ENCODE assay signal across 20 cellular contexts in the genomic region with DNA sequence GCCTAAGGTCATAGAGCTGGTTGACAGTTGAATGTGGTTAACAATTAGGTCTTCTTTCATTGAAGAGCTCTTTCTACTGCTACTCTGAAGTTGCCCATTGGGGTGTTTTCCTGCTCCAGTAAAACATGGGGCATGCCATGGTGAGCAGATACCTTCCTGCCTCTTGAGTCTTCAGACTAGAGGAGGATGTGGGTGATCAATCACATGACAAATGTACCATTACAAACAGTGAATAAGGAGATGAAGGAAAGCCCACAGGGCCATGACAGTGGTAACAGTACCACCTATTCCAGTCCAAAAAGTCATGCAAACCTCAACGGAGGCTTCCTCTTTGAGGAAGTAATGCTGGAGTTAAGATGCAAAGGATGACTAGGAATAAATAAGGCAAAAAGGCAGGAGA.
DNase-seq lines count a peak whose midpoint lies in the region; ATAC-seq and TF ChIP-seq lines count a peak whose summit lies in the region.
"Had no signal": no experiment of that assay in that cellular context is flagged by ENCODE, and none has a peak within 500 bp of the region (broad histone marks: within the 10 kb centered on the region; RNA-seq: fewer than 3 reads in every experiment).

No MANE protein-coding gene starts in this region.

- no peak overlapping the region for H3K27ac ChIP-seq in CD8-positive, alpha-beta T cell (ENCODE audit: low read depth, low read length)
- peak overlapping the region; percentile 5 for H3K27ac ChIP-seq in naive thymus-derived CD4-positive, alpha-beta T cell (ENCODE audit: low read depth, low read length)

- H3K4me3 Mint-ChIP-seq in activated CD8-positive, alpha-beta T cell treated with anti-CD3 and anti-CD28 coated beads, Interleukin-2, amount 10 ng/mL, durations not matched to agents 7 days and 5 days, result no peak overlapping the region
- no peak overlapping the region for H3K4me3 Mint-ChIP-seq in activated CD8-positive, alpha-beta T cell treated with anti-CD3 and anti-CD28 coated beads for 36 hours
- H3K4me3 Mint-ChIP-seq in CD8-positive, alpha-beta T cell, result no peak overlapping the region
- no peak overlapping the region for H3K4me3 Mint-ChIP-seq in activated CD4-positive, alpha-beta memory T cell treated with anti-CD3 and anti-CD28 coated beads for 36 hours
- H3K4me3 Mint-ChIP-seq in naive thymus-derived CD4-positive, alpha-beta T cell, result no peak overlapping the region
- H3K4me3 Mint-ChIP-seq: CD4-positive, alpha-beta T cell had no signal

- H3K9me3 Mint-ChIP-seq in activated CD8-positive, alpha-beta T cell treated with anti-CD3 and anti-CD28 coated beads, Interleukin-2, amount 10 ng/mL, durations not matched to agents 7 days and 5 days (ENCODE audit: insufficient read depth), result no peaks in the 10 kb centered on the region
- H3K9me3 Mint-ChIP-seq in activated CD8-positive, alpha-beta T cell treated with anti-CD3 and anti-CD28 coated beads for 36 hours, result no peaks in the 10 kb centered on the region
- H3K9me3 Mint-ChIP-seq in CD8-positive, alpha-beta T cell, result no peaks in the 10 kb centered on the region
- no peaks in the 10 kb centered on the region for H3K9me3 Mint-ChIP-seq in activated CD4-positive, alpha-beta memory T cell treated with anti-CD3 and anti-CD28 coated beads for 36 hours
- H3K9me3 Mint-ChIP-seq in naive thymus-derived CD4-positive, alpha-beta T cell, result no peaks in the 10 kb centered on the region
- H3K9me3 Mint-ChIP-seq: CD4-positive, alpha-beta T cell had no signal

- ATAC-seq in activated CD8-positive, alpha-beta T cell treated with anti-CD3 and anti-CD28 coated beads, Interleukin-2, amount 10 ng/mL, durations not matched to agents 7 days and 5 days, result no peak
- no peak for ATAC-seq in activated CD8-positive, alpha-beta T cell treated with anti-CD3 and anti-CD28 coated beads for 36 hours
- ATAC-seq in CD8-positive, alpha-beta T cell, result no peak
- ATAC-seq in naive thymus-derived CD4-positive, alpha-beta T cell, result no peak
- ATAC-seq: GM12878, HCT116, Right ventricle myocardium inferior had no signal

- peaks cover 89% of the 10 kb centered on the region for H3K36me3 ChIP-seq in CD8-positive, alpha-beta T cell (ENCODE audit: insufficient read depth, low read length)
- H3K36me3 ChIP-seq in naive thymus-derived CD4-positive, alpha-beta T cell (ENCODE audit: control insufficient read depth in 2 of 3, insufficient read depth in 3 of 3, low read length in 3 of 3), result peaks cover 27 to 100% (median 45%) of the 10 kb centered on the region in 3 experiments
- H3K36me3 ChIP-seq: BE2C had no signal

- peaks cover 78% of the 10 kb centered on the region for H3K36me3 Mint-ChIP-seq in activated CD8-positive, alpha-beta T cell treated with anti-CD3 and anti-CD28 coated beads, Interleukin-2, amount 10 ng/mL, durations not matched to agents 7 days and 5 days (ENCODE audit: low read depth)
- H3K36me3 Mint-ChIP-seq in activated CD8-positive, alpha-beta T cell treated with anti-CD3 and anti-CD28 coated beads for 36 hours (ENCODE audit: low read depth), result peaks cover 63% of the 10 kb centered on the region
- peaks cover 97% of the 10 kb centered on the region for H3K36me3 Mint-ChIP-seq in CD8-positive, alpha-beta T cell
- peaks cover 70% of the 10 kb centered on the region for H3K36me3 Mint-ChIP-seq in activated CD4-positive, alpha-beta memory T cell treated with anti-CD3 and anti-CD28 coated beads for 36 hours
- peaks cover 16 to 75% (median 33%) of the 10 kb centered on the region in 5 donors for H3K36me3 Mint-ChIP-seq in naive thymus-derived CD4-positive, alpha-beta T cell

- intact Hi-C loops in activated CD8-positive, alpha-beta T cell treated with anti-CD3 and anti-CD28 coated beads for 36 hours (cut with micrococcal nuclease), result no loop called here
- intact Hi-C loops in CD8-positive, alpha-beta T cell (cut with DNase I, micrococcal nuclease), result no loop called here
- intact Hi-C loops in activated CD4-positive, alpha-beta memory T cell treated with anti-CD3 and anti-CD28 coated beads for 36 hours (cut with micrococcal nuclease), result no loop called here
- intact Hi-C loops in naive thymus-derived CD4-positive, alpha-beta T cell (cut with micrococcal nuclease), result no loop called here

- no peak overlapping the region for H3K4me3 ChIP-seq in CD8-positive, alpha-beta T cell (ENCODE audit: low read depth, low read length)
- no peak overlapping the region for H3K4me3 ChIP-seq in naive thymus-derived CD4-positive, alpha-beta T cell (ENCODE audit: low read length)
- H3K4me3 ChIP-seq: GM12878 had no signal

- POLR2A ChIA-PET in activated CD8-positive, alpha-beta T cell treated with anti-CD3 and anti-CD28 coated beads, Interleukin-2, amount 10 ng/mL, durations not matched to agents 7 days and 5 days (lab: Charles Lee), result no interaction called here
- POLR2A ChIA-PET in activated CD8-positive, alpha-beta T cell treated with anti-CD3 and anti-CD28 coated beads for 36 hours (lab: Charles Lee), result interaction anchor here (0.9 kb wide), 1 partner anchor 30 kb away, joined by 4 read pairs; no protein-coding TSS in a partner anchor
- POLR2A ChIA-PET in CD8-positive, alpha-beta T cell (lab: Charles Lee), result no interaction called here
- POLR2A ChIA-PET in activated CD4-positive, alpha-beta memory T cell treated with anti-CD3 and anti-CD28 coated beads for 36 hours (lab: Charles Lee), result no interaction called here
- POLR2A ChIA-PET in naive thymus-derived CD4-positive, alpha-beta T cell (lab: Charles Lee), result no interaction called here

- CTCF ChIA-PET in activated CD8-positive, alpha-beta T cell treated with anti-CD3 and anti-CD28 coated beads, Interleukin-2, amount 10 ng/mL, durations not matched to agents 7 days and 5 days (lab: Charles Lee), result interaction anchor here (5.3 kb wide), 1 partner anchor 12 kb away, joined by 28 read pairs; no protein-coding TSS in a partner anchor
- CTCF ChIA-PET in activated CD8-positive, alpha-beta T cell treated with anti-CD3 and anti-CD28 coated beads for 36 hours (lab: Charles Lee), result interaction anchor here (4.5 kb wide), 1 partner anchor 13 kb away, joined by 58 read pairs; no protein-coding TSS in a partner anchor
- CTCF ChIA-PET in CD8-positive, alpha-beta T cell (lab: Charles Lee), result interaction anchor here (1.2 to 4.3 kb wide), 3 partner anchors 11 to 379 kb away, joined by 3 to 27 read pairs (median 5); no protein-coding TSS in a partner anchor
- CTCF ChIA-PET in activated CD4-positive, alpha-beta memory T cell treated with anti-CD3 and anti-CD28 coated beads for 36 hours (lab: Charles Lee), result interaction anchor here (1.4 to 12.7 kb wide), 3 partner anchors 13 to 132 kb away, joined by 4 to 161 read pairs (median 5); no protein-coding TSS in a partner anchor
- CTCF ChIA-PET in naive thymus-derived CD4-positive, alpha-beta T cell (lab: Charles Lee), result interaction anchor here (0.5 to 1.4 kb wide), 2 partner anchors 11 to 69 kb away, joined by 3 read pairs; no protein-coding TSS in a partner anchor

- no peaks in the 10 kb centered on the region for H3K27me3 Mint-ChIP-seq in activated CD8-positive, alpha-beta T cell treated with anti-CD3 and anti-CD28 coated beads, Interleukin-2, amount 10 ng/mL, durations not matched to agents 7 days and 5 days (ENCODE audit: low read depth)
- no peaks in the 10 kb centered on the region for H3K27me3 Mint-ChIP-seq in activated CD8-positive, alpha-beta T cell treated with anti-CD3 and anti-CD28 coated beads for 36 hours
- H3K27me3 Mint-ChIP-seq in CD8-positive, alpha-beta T cell (ENCODE audit: low read depth), result no peaks in the 10 kb centered on the region
- no peaks in the 10 kb centered on the region for H3K27me3 Mint-ChIP-seq in activated CD4-positive, alpha-beta memory T cell treated with anti-CD3 and anti-CD28 coated beads for 36 hours
- H3K27me3 Mint-ChIP-seq in naive thymus-derived CD4-positive, alpha-beta T cell, result no peaks in the 10 kb centered on the region
- H3K27me3 Mint-ChIP-seq: CD4-positive, alpha-beta T cell had no signal

- H3K27me3 ChIP-seq in CD8-positive, alpha-beta T cell (ENCODE audit: insufficient read depth, low read length), result no peaks in the 10 kb centered on the region
- no peaks in the 10 kb centered on the region for H3K27me3 ChIP-seq in naive thymus-derived CD4-positive, alpha-beta T cell (ENCODE audit: control insufficient read depth in 2 of 2, insufficient read depth in 2 of 2, low read length in 2 of 2)
- H3K27me3 ChIP-seq: BE2C had no signal

- H3K27ac Mint-ChIP-seq in activated CD8-positive, alpha-beta T cell treated with anti-CD3 and anti-CD28 coated beads, Interleukin-2, amount 10 ng/mL, durations not matched to agents 7 days and 5 days, result peak overlapping the region; percentile 63
- H3K27ac Mint-ChIP-seq in activated CD8-positive, alpha-beta T cell treated with anti-CD3 and anti-CD28 coated beads for 36 hours, result no peak overlapping the region
- H3K27ac Mint-ChIP-seq in CD8-positive, alpha-beta T cell, result peak overlapping the region; percentile 76
- H3K27ac Mint-ChIP-seq in activated CD4-positive, alpha-beta memory T cell treated with anti-CD3 and anti-CD28 coated beads for 36 hours, result peak overlapping the region; percentile 64
- H3K27ac Mint-ChIP-seq in naive thymus-derived CD4-positive, alpha-beta T cell, result peak overlapping the region in 7 of 9 donors; percentile 36 to 79 (median 61)
- H3K27ac Mint-ChIP-seq: CD4-positive, alpha-beta T cell had no signal

- H3K9me3 ChIP-seq in CD8-positive, alpha-beta T cell (ENCODE audit: low read length), result no peaks in the 10 kb centered on the region
- no peaks in the 10 kb centered on the region for H3K9me3 ChIP-seq in naive thymus-derived CD4-positive, alpha-beta T cell (ENCODE audit: control insufficient read depth in 2 of 3, low read length in 3 of 3)
- H3K9me3 ChIP-seq: BE2C had no signal

- DNase-seq in activated CD8-positive, alpha-beta T cell treated with anti-CD3 and anti-CD28 coated beads, Interleukin-2, amount 10 ng/mL, durations not matched to agents 7 days and 5 days, result no peak
- DNase-seq in activated CD8-positive, alpha-beta T cell treated with anti-CD3 and anti-CD28 coated beads for 36 hours, result no peak
- DNase-seq in CD8-positive, alpha-beta T cell, result no peak
- DNase-seq in activated CD4-positive, alpha-beta memory T cell treated with anti-CD3 and anti-CD28 coated beads for 36 hours, result no peak
- DNase-seq in naive thymus-derived CD4-positive, alpha-beta T cell, result no peak
- DNase-seq in NCI-H1105 treated with DMSO at 0.1 percent for 48 hours (lab: John Stamatoyannopoulos, UW) (no peak), cerebellum (ENCODE audit: low spot score) (no peak)
- DNase-seq: BE2C; CD4-positive, alpha-beta T cell; DMS153; GF-D8; GOT3; KBM-7; NCI-H1694 treated with DMSO at 0.1 percent for 48 hours; NCI-H510A; NCI-H748 treated with DMSO at 0.1 percent for 48 hours; NK-92 treated with Interleukin-12 subunit alpha and Interleukin-12 subunit beta, amount 100 ng/mL, for 24 hours had no signal

- peaks cover 5% of the 10 kb centered on the region for H3K4me1 Mint-ChIP-seq in activated CD8-positive, alpha-beta T cell treated with anti-CD3 and anti-CD28 coated beads, Interleukin-2, amount 10 ng/mL, durations not matched to agents 7 days and 5 days (ENCODE audit: low read depth)
- peaks cover 22% of the 10 kb centered on the region for H3K4me1 Mint-ChIP-seq in activated CD8-positive, alpha-beta T cell treated with anti-CD3 and anti-CD28 coated beads for 36 hours (ENCODE audit: low read depth)
- peaks cover 16% of the 10 kb centered on the region for H3K4me1 Mint-ChIP-seq in CD8-positive, alpha-beta T cell (ENCODE audit: low read depth)
- peaks cover 18% of the 10 kb centered on the region for H3K4me1 Mint-ChIP-seq in activated CD4-positive, alpha-beta memory T cell treated with anti-CD3 and anti-CD28 coated beads for 36 hours (ENCODE audit: low read depth)
- peaks cover 4 to 19% (median 9%) of the 10 kb centered on the region in 7 donors for H3K4me1 Mint-ChIP-seq in naive thymus-derived CD4-positive, alpha-beta T cell

- TF ChIP-seq CTCF in activated CD8-positive, alpha-beta T cell treated with anti-CD3 and anti-CD28 coated beads for 36 hours (IDR thresholded peaks at IDR 0.05), result no peak
- no peak for TF ChIP-seq CTCF in CD8-positive, alpha-beta T cell (IDR thresholded peaks at IDR 0.05)

- no peaks in the 10 kb centered on the region for H3K4me1 ChIP-seq in CD8-positive, alpha-beta T cell (ENCODE audit: insufficient read depth, low read length)
- H3K4me1 ChIP-seq in naive thymus-derived CD4-positive, alpha-beta T cell (ENCODE audit: control insufficient read depth in 2 of 2, insufficient read depth in 2 of 2, low read length in 2 of 2), result no peaks in the 10 kb centered on the region
- H3K4me1 ChIP-seq: BE2C had no signal
